ENCODE assay signal across 1 cellular context in genomic region chr15:64806509-64806908, GRCh38.
TF ChIP-seq lines count a peak whose summit lies in the region.

No MANE protein-coding gene starts in this region.

TF ChIP-seq in IMR-90, 13 proteins besides CTCF, POLR2A, EP300 and RAD21:
- TF ChIP-seq MXI1 (IDR thresholded peaks at IDR 0.05; ENCODE audit: borderline replicate concordance, low read depth, low read length) (no peak), RFX5 (IDR thresholded peaks at IDR 0.05; ENCODE audit: low read depth, low read length) (no peak), NFE2L2 (IDR thresholded peaks at IDR 0.05; ENCODE audit: low read depth, low read length) (no peak), CHD1 (IDR thresholded peaks at IDR 0.05; ENCODE audit: low read depth, low read length) (no peak), MAFK (IDR thresholded peaks at IDR 0.05; ENCODE audit: low read depth, low read length) (no peak), USF2 (IDR thresholded peaks at IDR 0.05; ENCODE audit: low read depth, low read length) (no peak), BHLHE40 (IDR thresholded peaks at IDR 0.05; ENCODE audit: low read depth, low read length) (no peak), FOS (IDR thresholded peaks at IDR 0.05; ENCODE audit: low read depth, low read length) (no peak), RCOR1 (IDR thresholded peaks at IDR 0.05; ENCODE audit: insufficient replicate concordance, low read length) (no peak), CEBPB (IDR thresholded peaks at IDR 0.05; ENCODE audit: low read depth, low read length) (no peak)
- TF ChIP-seq, protein P1, sequence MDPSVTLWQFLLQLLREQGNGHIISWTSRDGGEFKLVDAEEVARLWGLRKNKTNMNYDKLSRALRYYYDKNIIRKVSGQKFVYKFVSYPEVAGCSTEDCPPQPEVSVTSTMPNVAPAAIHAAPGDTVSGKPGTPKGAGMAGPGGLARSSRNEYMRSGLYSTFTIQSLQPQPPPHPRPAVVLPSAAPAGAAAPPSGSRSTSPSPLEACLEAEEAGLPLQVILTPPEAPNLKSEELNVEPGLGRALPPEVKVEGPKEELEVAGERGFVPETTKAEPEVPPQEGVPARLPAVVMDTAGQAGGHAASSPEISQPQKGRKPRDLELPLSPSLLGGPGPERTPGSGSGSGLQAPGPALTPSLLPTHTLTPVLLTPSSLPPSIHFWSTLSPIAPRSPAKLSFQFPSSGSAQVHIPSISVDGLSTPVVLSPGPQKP (IDR thresholded peaks at IDR 0.05; ENCODE audit: borderline replicate concordance, low read depth, low read length): no peak
